In genomic region chrX:81957900-81958545, GRCh38 we compare ENCODE assay signal across 9 cellular contexts.
DNase-seq lines count a peak whose midpoint lies in the region; ATAC-seq and TF ChIP-seq lines count a peak whose summit lies in the region.
"Had no signal": no experiment of that assay in that cellular context is flagged by ENCODE, and none has a peak within 500 bp of the region (broad histone marks: within the 10 kb centered on the region; RNA-seq: fewer than 3 reads in every experiment).

No MANE protein-coding gene starts in this region.

- no peaks in the 10 kb centered on the region for H3K36me3 Mint-ChIP-seq in Calu3 (ENCODE audit: insufficient read depth, unreplicated experiment)
- no peaks in the 10 kb centered on the region for H3K36me3 Mint-ChIP-seq in activated naive CD8-positive, alpha-beta T cell treated with anti-CD3 and anti-CD28 coated beads, Interleukin-2, amount 50 U/mL, for 24 hours (ENCODE audit: low read depth)
- H3K36me3 Mint-ChIP-seq: naive thymus-derived CD4-positive, alpha-beta T cell had no signal

- ATAC-seq in GM19463 (IDR thresholded peaks at IDR 0.05; ENCODE audit: unreplicated experiment) (peak; percentile 81), GM21367 (IDR thresholded peaks at IDR 0.05; ENCODE audit: unreplicated experiment) (no peak), HG02938 (IDR thresholded peaks at IDR 0.05; ENCODE audit: unreplicated experiment) (no peak)
- no peak for ATAC-seq in activated naive CD8-positive, alpha-beta T cell treated with anti-CD3 and anti-CD28 coated beads, Interleukin-2, amount 50 U/mL, for 24 hours
- ATAC-seq: naive thymus-derived CD4-positive, alpha-beta T cell had no signal

- intact Hi-C loops in Calu3 (cut with micrococcal nuclease; ENCODE audit: unreplicated experiment): loop anchor here (10.0 kb wide), 3 partner anchors 257 to 1677 kb away; no protein-coding TSS in a partner anchor

- DNase-seq in Calu3: peak; percentile 23
- DNase-seq in NCI-H2196 (lab: John Stamatoyannopoulos, UW; ENCODE audit: unreplicated experiment): peak; percentile 0
- peak; percentile 18 for DNase-seq in epithelial cell of esophagus (ENCODE audit: low read depth)
- no peak for DNase-seq in KG1 (lab: John Stamatoyannopoulos, UW)
- DNase-seq in activated naive CD8-positive, alpha-beta T cell treated with anti-CD3 and anti-CD28 coated beads, Interleukin-2, amount 50 U/mL, for 24 hours: no peak

- no peaks in the 10 kb centered on the region for H3K9me3 Mint-ChIP-seq in Calu3 (ENCODE audit: low read depth, unreplicated experiment)
- no peaks in the 10 kb centered on the region for H3K9me3 Mint-ChIP-seq in activated naive CD8-positive, alpha-beta T cell treated with anti-CD3 and anti-CD28 coated beads, Interleukin-2, amount 50 U/mL, for 24 hours

- H3K27ac Mint-ChIP-seq in Calu3 (ENCODE audit: unreplicated experiment): no peak overlapping the region
- no peak overlapping the region for H3K27ac Mint-ChIP-seq in activated naive CD8-positive, alpha-beta T cell treated with anti-CD3 and anti-CD28 coated beads, Interleukin-2, amount 50 U/mL, for 24 hours
- H3K27ac Mint-ChIP-seq: naive thymus-derived CD4-positive, alpha-beta T cell had no signal

- no peaks in the 10 kb centered on the region for H3K4me1 Mint-ChIP-seq in Calu3 (ENCODE audit: low read depth, unreplicated experiment)
- no peaks in the 10 kb centered on the region for H3K4me1 Mint-ChIP-seq in activated naive CD8-positive, alpha-beta T cell treated with anti-CD3 and anti-CD28 coated beads, Interleukin-2, amount 50 U/mL, for 24 hours
- H3K4me1 Mint-ChIP-seq: naive thymus-derived CD4-positive, alpha-beta T cell had no signal

- no peak overlapping the region for H3K4me3 ChIP-seq in epithelial cell of esophagus (ENCODE audit: low read length)

- CTCF ChIA-PET in Calu3 (lab: Charles Lee): interaction anchor here (0.8 to 1.2 kb wide), 2 partner anchors 718 to 1677 kb away, joined by 4 to 5 read pairs; no protein-coding TSS in a partner anchor

- BruUV-seq in Calu3 (replicated peaks; lab: Mats Ljungman, UMichigan): no TSS peak

- H3K27me3 Mint-ChIP-seq in Calu3 (ENCODE audit: unreplicated experiment): no peaks in the 10 kb centered on the region
- H3K27me3 Mint-ChIP-seq in activated naive CD8-positive, alpha-beta T cell treated with anti-CD3 and anti-CD28 coated beads, Interleukin-2, amount 50 U/mL, for 24 hours: no peaks in the 10 kb centered on the region
- H3K27me3 Mint-ChIP-seq: naive thymus-derived CD4-positive, alpha-beta T cell had no signal

- H3K4me3 Mint-ChIP-seq in Calu3 (ENCODE audit: low read depth, unreplicated experiment): no peak overlapping the region
- no peak overlapping the region for H3K4me3 Mint-ChIP-seq in activated naive CD8-positive, alpha-beta T cell treated with anti-CD3 and anti-CD28 coated beads, Interleukin-2, amount 50 U/mL, for 24 hours
- H3K4me3 Mint-ChIP-seq: naive thymus-derived CD4-positive, alpha-beta T cell had no signal

- no peak for TF ChIP-seq CTCF in Calu3 (IDR thresholded peaks at IDR 0.05; ENCODE audit: unreplicated experiment)
- no peak for TF ChIP-seq CTCF in epithelial cell of esophagus (IDR thresholded peaks at IDR 0.05; ENCODE audit: insufficient read depth, low read depth, low read length, missing control alignments)

Comparison
In these comparisons a context has a peak if more than half of its experiments do, and no peak if none do; other contexts are left out.
1. DNase-seq: peak in Calu3 (single experiment), NCI-H2196 (single experiment) and epithelial cell of esophagus (single experiment); none in KG1 (single experiment) and activated naive CD8-positive, alpha-beta T cell treated with anti-CD3 and anti-CD28 coated beads, Interleukin-2, amount 50 U/mL, for 24 hours (single experiment).